8 cellular contexts compared by ENCODE assay signal in genomic region chr17:47896672-47897490, GRCh38. TPM values are rescaled to one million over a fixed set of nuclear protein-coding genes. Genes with fewer than 3 reads are reported as not detected.
DNase-seq lines count a peak whose midpoint lies in the region; ATAC-seq and TF ChIP-seq lines count a peak whose summit lies in the region.

No MANE protein-coding gene starts in this region.

- H3K27me3 Mint-ChIP-seq in CD4-positive, alpha-beta T cell = no peaks in the 10 kb centered on the region

- H4K91ac ChIP-seq in mesenchymal stem cell (ENCODE audit: low read length) = peak overlapping the region; percentile 95

- H3K4me3 ChIP-seq in brain microvascular endothelial cell (ENCODE audit: low read depth, low read length) (peak overlapping the region; percentile 93), mesenchymal stem cell (ENCODE audit: insufficient read depth in 1 of 2, low read depth in 1 of 2, low read length in 2 of 2) (peak overlapping the region; percentile 96 to 99), vagina (peak overlapping the region; percentile 66 to 81)

- 10% methylated on average over 22 of the region's 22 CpGs for WGBS in mesenchymal stem cell

- TF ChIP-seq CTCF in CD4-positive, alpha-beta T cell (IDR thresholded peaks at IDR 0.05) = no peak
- TF ChIP-seq CTCF in brain microvascular endothelial cell (IDR thresholded peaks at IDR 0.05; ENCODE audit: low read depth, low read length, missing control alignments) (no peak), vagina (IDR thresholded peaks at IDR 0.05) (no peak)

- H3K36me3 ChIP-seq in brain microvascular endothelial cell (replicated peaks) (no peaks in the 10 kb centered on the region), mesenchymal stem cell (ENCODE audit: control insufficient read depth in 1 of 2, insufficient read depth in 2 of 2, low read depth in 1 of 2, low read length in 2 of 2) (peaks cover 9 to 12% of the 10 kb centered on the region in 2 experiments), vagina (peaks cover 0 to 3% of the 10 kb centered on the region in 2 donors)

- in situ Hi-C loops in brain microvascular endothelial cell (cut with HindIII; ENCODE audit: low pct_ligation_motif_present, low sequenced_read_pairs) = no loop called here

- no peak for DNase-seq in CD4-positive, alpha-beta T cell
- DNase-seq in brain microvascular endothelial cell = no peak
- peak; percentile 27 for DNase-seq in mesenchymal stem cell
- peak in 1 of 2 donors; percentile 89 for DNase-seq in vagina (ENCODE audit: extremely low spot score in 2 of 2)

- H3K4me3 Mint-ChIP-seq in CD4-positive, alpha-beta T cell = peak overlapping the region; percentile 96

- H3K4me1 ChIP-seq in mesenchymal stem cell (ENCODE audit: control insufficient read depth, insufficient read depth, low read depth, low read length) (peaks cover 3% of the 10 kb centered on the region), vagina (peaks cover 31% of the 10 kb centered on the region)

- H3K9me3 Mint-ChIP-seq in CD4-positive, alpha-beta T cell = no peaks in the 10 kb centered on the region

- peak overlapping the region; percentile 93 to 97 for H3K4ac ChIP-seq in mesenchymal stem cell (ENCODE audit: low read depth in 1 of 2, low read length in 2 of 2)

- H3K18ac ChIP-seq in mesenchymal stem cell (ENCODE audit: low read depth in 1 of 2, low read length in 2 of 2) = peak overlapping the region; percentile 96 to 100

- POLR2A ChIA-PET in CD4-positive, alpha-beta T cell (lab: Charles Lee) = interaction anchor here (0.7 to 2.1 kb wide), 6 partner anchors 11 to 74 kb away, joined by 3 to 7 read pairs (median 6); partner anchors contain the start of genes CDK5RAP3 and SCRN2

- peaks cover 29% of the 10 kb centered on the region for H3K79me1 ChIP-seq in mesenchymal stem cell (replicated peaks; ENCODE audit: low read length, poor library complexity, severe bottlenecking)

- H3K27me3 ChIP-seq in CD4-positive, alpha-beta T cell (ENCODE audit: control insufficient read depth, insufficient read depth, low read length) = no peaks in the 10 kb centered on the region
- H3K27me3 ChIP-seq in brain microvascular endothelial cell (replicated peaks) = no peaks in the 10 kb centered on the region
- H3K27me3 ChIP-seq in mesenchymal stem cell (ENCODE audit: control insufficient read depth in 1 of 2, insufficient read depth in 1 of 2, low read length in 2 of 2) = no peaks in the 10 kb centered on the region
- no peaks in the 10 kb centered on the region for H3K27me3 ChIP-seq in vagina

- H2BK15ac ChIP-seq in mesenchymal stem cell (ENCODE audit: low read depth, poor library complexity, severe bottlenecking) = no peak overlapping the region

- H2BK12ac ChIP-seq in mesenchymal stem cell (ENCODE audit: low read length in 2 of 2) = no peak overlapping the region

- peak overlapping the region; percentile 94 for H3K27ac Mint-ChIP-seq in CD4-positive, alpha-beta T cell

- H2AFZ ChIP-seq in mesenchymal stem cell (ENCODE audit: low read depth, low read length) = peak overlapping the region; percentile 97

- H3K4me2 ChIP-seq in mesenchymal stem cell (ENCODE audit: low read length, poor library complexity, severe bottlenecking) = peak overlapping the region; percentile 89

- CTCF ChIA-PET in CD4-positive, alpha-beta T cell (lab: Charles Lee) = interaction anchor here (1.1 kb wide), 1 partner anchor 54 kb away, joined by 3 read pairs; no protein-coding TSS in a partner anchor

- H2AK5ac ChIP-seq in mesenchymal stem cell (ENCODE audit: low read length, severe bottlenecking) = peak overlapping the region; percentile 75

- H3K36me3 Mint-ChIP-seq in CD4-positive, alpha-beta T cell (ENCODE audit: low read depth) = peaks cover 58% of the 10 kb centered on the region

- no peak for TF ChIP-seq RAD21 in Ishikawa (IDR thresholded peaks at IDR 0.05; ENCODE audit: low read depth)

- TF ChIP-seq EP300 in Ishikawa (IDR thresholded peaks at IDR 0.05; ENCODE audit: borderline replicate concordance) = no peak

- peak overlapping the region; percentile 24 for H2BK120ac ChIP-seq in mesenchymal stem cell (ENCODE audit: low read depth, low read length)

- intact Hi-C loops in CD4-positive, alpha-beta T cell (cut with DNase I, micrococcal nuclease) = loop anchor here (1.0 to 5.0 kb wide), 4 partner anchors 44 to 245 kb away; partner anchors contain the start of genes PNPO (in 1 of the 2) and SNX11 (in 1 of the 2)
- intact Hi-C loops in vagina (cut with DNase I) = loop anchor here (10.0 kb wide), 1 partner anchor 48 kb away; the partner anchor contains the start of gene PNPO

- H2BK5ac ChIP-seq in mesenchymal stem cell (ENCODE audit: low read depth, low read length, poor library complexity, severe bottlenecking) = peak overlapping the region; percentile 97

- no peak for ATAC-seq in CD4-positive, alpha-beta T cell (ENCODE audit: poor library complexity)
- ATAC-seq in GM18502 (IDR thresholded peaks at IDR 0.05; ENCODE audit: poor library complexity, unreplicated experiment) = no peak
- no peak for ATAC-seq in HG03521 (IDR thresholded peaks at IDR 0.05; ENCODE audit: unreplicated experiment)
- no peak for ATAC-seq in GM18867 (IDR thresholded peaks at IDR 0.05; ENCODE audit: unreplicated experiment)

- H3K14ac ChIP-seq in mesenchymal stem cell (ENCODE audit: low read length in 2 of 2) = peak overlapping the region in 1 of 2 experiments; percentile 100

- no peak for TF ChIP-seq POLR2A in vagina (IDR thresholded peaks at IDR 0.05)

- no peaks in the 10 kb centered on the region for H3K9me3 ChIP-seq in CD4-positive, alpha-beta T cell (ENCODE audit: control insufficient read depth, low read length)
- H3K9me3 ChIP-seq in mesenchymal stem cell (ENCODE audit: control insufficient read depth, low read length) (no peaks in the 10 kb centered on the region), vagina (no peaks in the 10 kb centered on the region)

- H3K9ac ChIP-seq in mesenchymal stem cell (ENCODE audit: low read length) = peak overlapping the region; percentile 99

- peaks cover 57% of the 10 kb centered on the region for H3K4me1 Mint-ChIP-seq in CD4-positive, alpha-beta T cell (ENCODE audit: low read depth)

- peak overlapping the region; percentile 98 for H4K8ac ChIP-seq in mesenchymal stem cell (ENCODE audit: low read length)

- peak overlapping the region; percentile 98 for H3K27ac ChIP-seq in CD4-positive, alpha-beta T cell (ENCODE audit: low read depth, low read length)
- H3K27ac ChIP-seq in brain microvascular endothelial cell (peak overlapping the region; percentile 98), mesenchymal stem cell (ENCODE audit: low read length, poor library complexity, severe bottlenecking) (peak overlapping the region; percentile 84), vagina (peak overlapping the region; percentile 99)

- peak overlapping the region in 1 of 2 experiments; percentile 57 for H3K23ac ChIP-seq in mesenchymal stem cell (ENCODE audit: low read length in 2 of 2)

TF ChIP-seq in Ishikawa, 13 proteins besides CTCF, POLR2A, EP300 and RAD21:
- TF ChIP-seq MAX (IDR thresholded peaks at IDR 0.05) (peak; percentile 14; the same call in 1 of the 2 replicates), TCF12 (IDR thresholded peaks at IDR 0.05; ENCODE audit: low read depth) (no peak)

RNA-seq across cellular contexts. Expression of gene SP2, which starts 0.8 kb away (rescaled TPM):
- 10 to 100 TPM; 19.9 to 21.5 TPM for total RNA-seq in CD4-positive, alpha-beta T cell
- polyA plus RNA-seq in mesenchymal stem cell (2013, experiment 1 of 2) = 25.4 TPM
- polyA plus RNA-seq in mesenchymal stem cell (2013, experiment 2 of 2) = 26.2 TPM
- total RNA-seq in vagina = 11.3 TPM

RNA-seq across cellular contexts. Expression of gene PNPO, which starts 44.5 kb away (rescaled TPM):
- 1 to 10 TPM; 2.2 to 2.4 TPM for total RNA-seq in CD4-positive, alpha-beta T cell
- 6.1 TPM for polyA plus RNA-seq in mesenchymal stem cell (2013, experiment 1 of 2)
- polyA plus RNA-seq in mesenchymal stem cell (2013, experiment 2 of 2) = 5.4 TPM
- total RNA-seq in vagina = 42.7 TPM

RNA-seq across cellular contexts. Expression of gene SP6, which starts 45.9 kb away (rescaled TPM):
- total RNA-seq in CD4-positive, alpha-beta T cell = under 1 TPM; 0.17 to 0.27 TPM
- polyA plus RNA-seq in mesenchymal stem cell (2013, experiment 1 of 2) = 0.01 TPM
- polyA plus RNA-seq in mesenchymal stem cell (2013, experiment 2 of 2) = 0.03 TPM
- total RNA-seq in vagina = 3.9 TPM

RNA-seq across cellular contexts. Expression of gene SCRN2, which starts 55.8 kb away (rescaled TPM):
- 10 to 100 TPM; 15.3 to 17.2 TPM for total RNA-seq in CD4-positive, alpha-beta T cell
- 20.3 TPM for polyA plus RNA-seq in mesenchymal stem cell (2013, experiment 1 of 2)
- polyA plus RNA-seq in mesenchymal stem cell (2013, experiment 2 of 2) = 18.3 TPM
- total RNA-seq in vagina = 33.1 TPM

Comparison
In these comparisons a context has a peak if more than half of its experiments do, and no peak if none do; other contexts are left out.
1. RNA of gene PNPO, which starts 44.5 kb away (total RNA-seq): 42.7 TPM in vagina (single experiment); 2.2 to 2.4 TPM in CD4-positive, alpha-beta T cell; every median in the first group is over 10 times any median in the second.
2. Peak in every context shown above with its lines, with median percentiles within 50 percentile points of each other: H3K27ac ChIP-seq and H3K4me3 ChIP-seq.